Comparison of ENCODE assay signal across 8 cellular contexts in genomic region chr14:50060871-50061663, GRCh38. TPM values are rescaled to one million over a fixed set of nuclear protein-coding genes. Genes with fewer than 3 reads are reported as not detected.
A peak's percentile ranks its signal among the peaks of the same experiment; 100 is the strongest.
DNase-seq lines count a peak whose midpoint lies in the region; ATAC-seq and TF ChIP-seq lines count a peak whose summit lies in the region.

No MANE protein-coding gene starts in this region.

- H3K4me3 Mint-ChIP-seq in activated naive CD8-positive, alpha-beta T cell treated with anti-CD3 and anti-CD28 coated beads, Interleukin-2, amount 10 ng/mL, durations not matched to agents 7 days and 5 days: peak overlapping the region; percentile 99

- H3K4me3 ChIP-seq in Peyer's patch: no peak overlapping the region

- peak; percentile 3 for DNase-seq in DMS114 treated with DMSO at 0.1 percent for 48 hours (lab: John Stamatoyannopoulos, UW; ENCODE audit: unreplicated experiment)
- peak in 2 of 3 donors; percentile 61 to 63 for DNase-seq in Peyer's patch
- peak; percentile 65 for DNase-seq in activated naive CD8-positive, alpha-beta T cell treated with anti-CD3 and anti-CD28 coated beads, Interleukin-2, amount 10 ng/mL, durations not matched to agents 7 days and 5 days
- peak; percentile 67 for DNase-seq in left cardiac atrium
- DNase-seq in putamen (ENCODE audit: low spot score): peak; percentile 60
- no peak for DNase-seq in NCI-H524 treated with DMSO at 0.1 percent for 48 hours (lab: John Stamatoyannopoulos, UW)

- H3K27me3 ChIP-seq in Peyer's patch: no peaks in the 10 kb centered on the region

- H3K27ac ChIP-seq in Peyer's patch: peak overlapping the region; percentile 79 to 91 (median 89)

- H3K9me3 ChIP-seq in Peyer's patch: no peaks in the 10 kb centered on the region

- peaks cover 1% of the 10 kb centered on the region for H3K9me3 Mint-ChIP-seq in activated naive CD8-positive, alpha-beta T cell treated with anti-CD3 and anti-CD28 coated beads, Interleukin-2, amount 10 ng/mL, durations not matched to agents 7 days and 5 days

- H3K36me3 ChIP-seq in Peyer's patch: no peaks in the 10 kb centered on the region

- peak; percentile 33 for ATAC-seq in HG02610 (IDR thresholded peaks at IDR 0.05; ENCODE audit: unreplicated experiment)
- peak; percentile 11 for ATAC-seq in activated naive CD8-positive, alpha-beta T cell treated with anti-CD3 and anti-CD28 coated beads, Interleukin-2, amount 10 ng/mL, durations not matched to agents 7 days and 5 days (ENCODE audit: low read depth)
- peak; percentile 74 to 76 for ATAC-seq in left cardiac atrium
- no peak for ATAC-seq in HG03469 (IDR thresholded peaks at IDR 0.05; ENCODE audit: unreplicated experiment)

- intact Hi-C loops in left cardiac atrium (cut with DNase I): no loop called here

- no peak for TF ChIP-seq POLR2A in Peyer's patch (IDR thresholded peaks at IDR 0.05)

- peaks cover 76% of the 10 kb centered on the region for H3K4me1 Mint-ChIP-seq in activated naive CD8-positive, alpha-beta T cell treated with anti-CD3 and anti-CD28 coated beads, Interleukin-2, amount 10 ng/mL, durations not matched to agents 7 days and 5 days

- TF ChIP-seq CTCF in Peyer's patch (IDR thresholded peaks at IDR 0.05): peak in 1 of 6 experiments; percentile 10

- H3K36me3 Mint-ChIP-seq in activated naive CD8-positive, alpha-beta T cell treated with anti-CD3 and anti-CD28 coated beads, Interleukin-2, amount 10 ng/mL, durations not matched to agents 7 days and 5 days: peaks cover 20% of the 10 kb centered on the region

- no peaks in the 10 kb centered on the region for H3K27me3 Mint-ChIP-seq in activated naive CD8-positive, alpha-beta T cell treated with anti-CD3 and anti-CD28 coated beads, Interleukin-2, amount 10 ng/mL, durations not matched to agents 7 days and 5 days

- POLR2A ChIA-PET in activated naive CD8-positive, alpha-beta T cell treated with anti-CD3 and anti-CD28 coated beads, Interleukin-2, amount 10 ng/mL, durations not matched to agents 7 days and 5 days (lab: Charles Lee): interaction anchor here (0.5 to 8.0 kb wide), 31 partner anchors 8 to 293 kb away, joined by 3 to 239 read pairs (median 8); partner anchors contain the start of genes ARF6, KLHDC2, NEMF and VCPKMT

- peaks cover 16 to 45% (median 33%) of the 10 kb centered on the region in 4 donors for H3K4me1 ChIP-seq in Peyer's patch

- H3K27ac Mint-ChIP-seq in activated naive CD8-positive, alpha-beta T cell treated with anti-CD3 and anti-CD28 coated beads, Interleukin-2, amount 10 ng/mL, durations not matched to agents 7 days and 5 days: peak overlapping the region; percentile 100

RNA-seq across cellular contexts. Expression of gene VCPKMT, which starts 55.3 kb away (rescaled TPM):
- total RNA-seq in Peyer's patch (1 to 10 TPM; 5.8 to 10.0 (median 7.0) TPM), left cardiac atrium (1 to 10 TPM; 3.1 to 5.0 TPM)
- 10 to 100 TPM; 12.9 to 14.9 TPM for total RNA-seq in activated naive CD8-positive, alpha-beta T cell treated with anti-CD3 and anti-CD28 coated beads, Interleukin-2, amount 10 ng/mL, durations not matched to agents 7 days and 5 days
